Comparison of ENCODE assay signal across 31 cellular contexts in genomic region chrX:107421337-107421736, GRCh38. TPM values are rescaled to one million over a fixed set of nuclear protein-coding genes. Genes with fewer than 3 reads are reported as not detected.
"Had no signal": no experiment of that assay in that cellular context is flagged by ENCODE, and none has a peak within 500 bp of the region (broad histone marks: within the 10 kb centered on the region; RNA-seq: fewer than 3 reads in every experiment).

No MANE protein-coding gene starts in this region.

- H3K27ac ChIP-seq: ascending aorta, body of pancreas, breast epithelium, PC-9, RWPE1, SJCRH30, SK-N-MC had no signal

- H3K4me1 ChIP-seq: ascending aorta, body of pancreas, breast epithelium, SJCRH30 had no signal

- H3K27me3 ChIP-seq: ascending aorta, body of pancreas, SJCRH30 had no signal

- ATAC-seq: activated CD4-positive, alpha-beta T cell treated with anti-CD3 and anti-CD28 coated beads for 36 hours; activated CD4-positive, CD25-positive, alpha-beta regulatory T cell treated with anti-CD3 and anti-CD28 coated beads, Interleukin-2, amount 50 U/mL, for 24 hours; activated CD8-positive, alpha-beta T cell treated with anti-CD3 and anti-CD28 coated beads, Interleukin-2, amount 10 ng/mL, durations not matched to agents 7 days and 5 days; body of pancreas; Right ventricle myocardium inferior; WTC11 had no signal

- H3K4me3 ChIP-seq: ascending aorta, body of pancreas, breast epithelium, PC-9, SJCRH30, SK-N-MC had no signal

- H2AFZ ChIP-seq: PC-9 had no signal

- H3K9me3 ChIP-seq: body of pancreas, SJCRH30 had no signal

- H3K4me2 ChIP-seq: PC-9 had no signal

- H3K36me3 ChIP-seq: ascending aorta, breast epithelium, SJCRH30 had no signal

- DNase-seq: activated CD4-positive, alpha-beta T cell treated with anti-CD3 and anti-CD28 coated beads for 36 hours; activated CD4-positive, alpha-beta T cell treated with anti-CD3 and anti-CD28 coated beads, Interleukin-2, amount 10 ng/mL, durations not matched to agents 7 days and 5 days; activated CD4-positive, alpha-beta T cell treated with anti-CD3 and anti-CD28 coated beads, Interleukin-2, amount 50 U/mL, for 48 hours; activated CD8-positive, alpha-beta T cell treated with anti-CD3 and anti-CD28 coated beads, Interleukin-2, amount 10 ng/mL, durations not matched to agents 7 days and 5 days; activated gamma-delta T cell; activated naive CD4-positive, alpha-beta T cell treated with Interleukin-2 at 50 U/mL for 16 hours; activated naive CD8-positive, alpha-beta T cell treated with anti-CD3 and anti-CD28 coated beads, Interleukin-2, amount 10 ng/mL, durations not matched to agents 7 days and 5 days; activated T-cell treated with anti-CD3 and anti-CD28 coated beads, Interleukin-2, amount 50 U/mL, for 24 hours; amygdala; body of pancreas; NCI-H1105; NCI-H1417 treated with DMSO at 0.1 percent for 48 hours; NCI-H187 treated with DMSO at 0.1 percent for 48 hours; NCI-H2081; NCI-H2171 treated with DMSO at 0.1 percent for 48 hours; NCI-H2227 treated with DMSO at 0.1 percent for 48 hours; NCI-H446; NCI-H510A treated with DMSO at 0.1 percent for 48 hours; NCI-H526 treated with DMSO at 0.1 percent for 48 hours; NK-92 treated with Interleukin-12 subunit alpha and Interleukin-12 subunit beta, amount 100 ng/mL, for 24 hours; PC-9; SJCRH30 had no signal

RNA-seq across cellular contexts. Expression of gene FRMPD3, which starts 28.1 kb away (rescaled TPM):
- total RNA-seq: activated CD4-positive, alpha-beta T cell treated with anti-CD3 and anti-CD28 coated beads for 36 hours; activated CD4-positive, alpha-beta T cell treated with anti-CD3 and anti-CD28 coated beads, Interleukin-2, amount 10 ng/mL, durations not matched to agents 7 days and 5 days; activated T-helper 2 cell treated with anti-CD3 and anti-CD28 coated beads, Interferon-gamma antibody, Interleukin-2, Interleukin-4, amounts not matched to agents 10 μg/mL and 5 μg/mL and 100 μg/mL, durations not matched to agents 14 hours and 24 hours and 36 hours; MCF 10A; Right ventricle myocardium inferior had no signal
